Comparison of ENCODE assay signal across 1 cellular context in genomic region chr17:78342438-78343098, GRCh38.
TF ChIP-seq lines count a peak whose summit lies in the region.

No MANE protein-coding gene starts in this region.

TF ChIP-seq in WTC11, 78 proteins besides CTCF, POLR2A, EP300 and RAD21 (continued from another document):
- no peak for TF ChIP-seq ZNF532 (CRISPR knock-in tag; IDR thresholded peaks at IDR 0.05; ENCODE audit: borderline replicate concordance)
- no peak for TF ChIP-seq RORB (CRISPR knock-in tag; IDR thresholded peaks at IDR 0.05)
- TF ChIP-seq ZNF138 (CRISPR knock-in tag; conservative IDR thresholded peaks at IDR 0.05): no peak
- no peak for TF ChIP-seq ZNF512 (CRISPR knock-in tag; IDR thresholded peaks at IDR 0.05; ENCODE audit: borderline replicate concordance)
- TF ChIP-seq, protein P1, sequence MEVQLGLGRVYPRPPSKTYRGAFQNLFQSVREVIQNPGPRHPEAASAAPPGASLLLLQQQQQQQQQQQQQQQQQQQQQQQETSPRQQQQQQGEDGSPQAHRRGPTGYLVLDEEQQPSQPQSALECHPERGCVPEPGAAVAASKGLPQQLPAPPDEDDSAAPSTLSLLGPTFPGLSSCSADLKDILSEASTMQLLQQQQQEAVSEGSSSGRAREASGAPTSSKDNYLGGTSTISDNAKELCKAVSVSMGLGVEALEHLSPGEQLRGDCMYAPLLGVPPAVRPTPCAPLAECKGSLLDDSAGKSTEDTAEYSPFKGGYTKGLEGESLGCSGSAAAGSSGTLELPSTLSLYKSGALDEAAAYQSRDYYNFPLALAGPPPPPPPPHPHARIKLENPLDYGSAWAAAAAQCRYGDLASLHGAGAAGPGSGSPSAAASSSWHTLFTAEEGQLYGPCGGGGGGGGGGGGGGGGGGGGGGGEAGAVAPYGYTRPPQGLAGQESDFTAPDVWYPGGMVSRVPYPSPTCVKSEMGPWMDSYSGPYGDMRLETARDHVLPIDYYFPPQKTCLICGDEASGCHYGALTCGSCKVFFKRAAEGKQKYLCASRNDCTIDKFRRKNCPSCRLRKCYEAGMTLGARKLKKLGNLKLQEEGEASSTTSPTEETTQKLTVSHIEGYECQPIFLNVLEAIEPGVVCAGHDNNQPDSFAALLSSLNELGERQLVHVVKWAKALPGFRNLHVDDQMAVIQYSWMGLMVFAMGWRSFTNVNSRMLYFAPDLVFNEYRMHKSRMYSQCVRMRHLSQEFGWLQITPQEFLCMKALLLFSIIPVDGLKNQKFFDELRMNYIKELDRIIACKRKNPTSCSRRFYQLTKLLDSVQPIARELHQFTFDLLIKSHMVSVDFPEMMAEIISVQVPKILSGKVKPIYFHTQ (CRISPR knock-in tag; IDR thresholded peaks at IDR 0.05): no peak
- no peak for TF ChIP-seq ZSCAN18 (CRISPR knock-in tag; IDR thresholded peaks at IDR 0.05)
- no peak for TF ChIP-seq ATF1 (CRISPR knock-in tag; IDR thresholded peaks at IDR 0.05)
- TF ChIP-seq CREM (CRISPR knock-in tag; IDR thresholded peaks at IDR 0.05): no peak
- TF ChIP-seq SP1 (CRISPR knock-in tag; conservative IDR thresholded peaks at IDR 0.05): no peak
- no peak for TF ChIP-seq EMX1 (CRISPR knock-in tag; IDR thresholded peaks at IDR 0.05)
TF ChIP-seq in WTC11: peak in this region for 0.
